In the genomic region with DNA sequence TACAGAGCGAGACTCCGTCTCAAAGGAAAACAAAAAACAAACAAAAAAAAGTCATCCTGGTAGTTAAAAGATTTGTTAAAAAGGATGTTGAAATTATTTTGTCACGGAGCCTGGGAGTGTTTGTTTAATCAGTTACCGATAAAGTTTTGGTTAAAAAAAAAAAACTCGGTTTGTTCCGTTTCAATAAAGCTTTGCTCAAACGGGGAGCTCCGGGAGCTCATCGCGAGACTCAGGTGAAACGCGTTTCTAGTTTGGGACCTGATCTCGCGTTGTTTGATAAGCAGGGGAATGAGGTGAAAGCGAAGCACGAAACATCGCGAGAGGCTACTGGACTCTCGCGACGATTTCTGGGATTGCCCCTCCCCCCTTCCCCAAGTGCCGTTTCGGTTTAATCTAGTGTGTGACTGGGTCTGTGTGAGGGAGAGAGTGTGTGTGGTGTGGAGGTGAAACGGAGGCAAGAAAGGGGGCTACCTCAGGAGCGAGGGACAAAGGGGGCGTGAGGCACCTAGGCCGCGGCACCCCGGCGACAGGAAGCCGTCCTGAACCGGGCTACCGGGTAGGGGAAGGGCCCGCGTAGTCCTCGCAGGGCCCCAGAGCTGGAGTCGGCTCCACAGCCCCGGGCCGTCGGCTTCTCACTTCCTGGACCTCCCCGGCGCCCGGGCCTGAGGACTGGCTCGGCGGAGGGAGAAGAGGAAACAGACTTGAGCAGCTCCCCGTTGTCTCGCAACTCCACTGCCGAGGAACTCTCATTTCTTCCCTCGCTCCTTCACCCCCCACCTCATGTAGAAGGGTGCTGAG, we compare ENCODE assay signal across 1 cellular context.
TF ChIP-seq lines count a peak whose summit lies in the region.

A gene (plus strand): TSS at position 374 of the 798 bp plus-strand sequence. CDS start 586 bp downstream, outside the sequence.

TF ChIP-seq in HepG2, 621 proteins besides CTCF, POLR2A, EP300 and RAD21 (continued from another document and continues in another):
- TF ChIP-seq, protein P1, sequence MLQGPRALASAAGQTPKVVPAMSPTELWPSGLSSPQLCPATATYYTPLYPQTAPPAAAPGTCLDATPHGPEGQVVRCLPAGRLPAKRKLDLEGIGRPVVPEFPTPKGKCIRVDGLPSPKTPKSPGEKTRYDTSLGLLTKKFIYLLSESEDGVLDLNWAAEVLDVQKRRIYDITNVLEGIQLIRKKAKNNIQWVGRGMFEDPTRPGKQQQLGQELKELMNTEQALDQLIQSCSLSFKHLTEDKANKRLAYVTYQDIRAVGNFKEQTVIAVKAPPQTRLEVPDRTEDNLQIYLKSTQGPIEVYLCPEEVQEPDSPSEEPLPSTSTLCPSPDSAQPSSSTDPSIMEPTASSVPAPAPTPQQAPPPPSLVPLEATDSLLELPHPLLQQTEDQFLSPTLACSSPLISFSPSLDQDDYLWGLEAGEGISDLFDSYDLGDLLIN (CRISPR knock-in tag; IDR thresholded peaks at IDR 0.05; ENCODE audit: borderline replicate concordance) = peak; percentile 71; the same call in 1 of the 2 replicates
- TF ChIP-seq CCDC6 (CRISPR knock-in tag; IDR thresholded peaks at IDR 0.05) (peak; percentile 78), ZNF235 (CRISPR knock-in tag; IDR thresholded peaks at IDR 0.05; ENCODE audit: borderline replicate concordance) (no peak), RARG (CRISPR knock-in tag; IDR thresholded peaks at IDR 0.05; ENCODE audit: low read depth) (no peak; the same call in 1 of the 2 replicates), KMT2A (CRISPR knock-in tag; IDR thresholded peaks at IDR 0.05) (peak; percentile 97), CBX1 (IDR thresholded peaks at IDR 0.05; ENCODE audit: low read depth) (peak; percentile 57), CBFB (CRISPR knock-in tag; IDR thresholded peaks at IDR 0.05) (peak; percentile 38; the same call in 1 of the 2 replicates), PHF20 (CRISPR knock-in tag; IDR thresholded peaks at IDR 0.05) (peak; percentile 85), HNF4A (CRISPR knock-in tag; IDR thresholded peaks at IDR 0.05) (no peak), ATF7 (IDR thresholded peaks at IDR 0.05) (no peak), ATF7 (CRISPR knock-in tag; IDR thresholded peaks at IDR 0.05) (0 out of 2 replicates have a peak, but pooled peaks have one; percentile 16), GPN1 (CRISPR knock-in tag; IDR thresholded peaks at IDR 0.05; ENCODE audit: borderline replicate concordance) (0 out of 2 replicates have a peak, but pooled peaks have one; percentile 47), JARID2 (CRISPR knock-in tag; IDR thresholded peaks at IDR 0.05; ENCODE audit: insufficient replicate concordance) (peak; percentile 48), DNMT3B (CRISPR knock-in tag; conservative IDR thresholded peaks at IDR 0.05) (peak; percentile 84; the same call in 1 of the 2 replicates), PCBP1 (IDR thresholded peaks at IDR 0.05; ENCODE audit: borderline replicate concordance, low read depth, low read length) (peak; percentile 94), ZNF773 (CRISPR knock-in tag; IDR thresholded peaks at IDR 0.05; ENCODE audit: borderline replicate concordance) (peak; percentile 76; the same call in 1 of the 2 replicates), ZNF776 (CRISPR knock-in tag; IDR thresholded peaks at IDR 0.05) (no peak), BHLHE40 (IDR thresholded peaks at IDR 0.05; ENCODE audit: low read length) (peak; percentile 32; the same call in 1 of the 2 replicates), ZFP36L2 (CRISPR knock-in tag; IDR thresholded peaks at IDR 0.05) (no peak), KAT8 (CRISPR knock-in tag; IDR thresholded peaks at IDR 0.05) (peak; percentile 98), NCOA2 (CRISPR knock-in tag; IDR thresholded peaks at IDR 0.05) (peak; percentile 58), ZNF781 (CRISPR knock-in tag; IDR thresholded peaks at IDR 0.05; ENCODE audit: borderline replicate concordance, not compliant biosample characterization) (no peak), SETDB1 (CRISPR knock-in tag; IDR thresholded peaks at IDR 0.05; ENCODE audit: borderline replicate concordance) (no peak), POGZ (CRISPR knock-in tag; IDR thresholded peaks at IDR 0.05) (peak; percentile 97), ZNF782 (CRISPR knock-in tag; IDR thresholded peaks at IDR 0.05; ENCODE audit: borderline replicate concordance) (no peak), ZBTB3 (CRISPR knock-in tag; IDR thresholded peaks at IDR 0.05; ENCODE audit: borderline replicate concordance, low read depth) (no peak), MEIS2 (CRISPR knock-in tag; IDR thresholded peaks at IDR 0.05) (no peak; the same call in 1 of the 2 replicates), ZNF737 (CRISPR knock-in tag; IDR thresholded peaks at IDR 0.05; ENCODE audit: borderline replicate concordance) (no peak)
- TF ChIP-seq, protein P2, sequence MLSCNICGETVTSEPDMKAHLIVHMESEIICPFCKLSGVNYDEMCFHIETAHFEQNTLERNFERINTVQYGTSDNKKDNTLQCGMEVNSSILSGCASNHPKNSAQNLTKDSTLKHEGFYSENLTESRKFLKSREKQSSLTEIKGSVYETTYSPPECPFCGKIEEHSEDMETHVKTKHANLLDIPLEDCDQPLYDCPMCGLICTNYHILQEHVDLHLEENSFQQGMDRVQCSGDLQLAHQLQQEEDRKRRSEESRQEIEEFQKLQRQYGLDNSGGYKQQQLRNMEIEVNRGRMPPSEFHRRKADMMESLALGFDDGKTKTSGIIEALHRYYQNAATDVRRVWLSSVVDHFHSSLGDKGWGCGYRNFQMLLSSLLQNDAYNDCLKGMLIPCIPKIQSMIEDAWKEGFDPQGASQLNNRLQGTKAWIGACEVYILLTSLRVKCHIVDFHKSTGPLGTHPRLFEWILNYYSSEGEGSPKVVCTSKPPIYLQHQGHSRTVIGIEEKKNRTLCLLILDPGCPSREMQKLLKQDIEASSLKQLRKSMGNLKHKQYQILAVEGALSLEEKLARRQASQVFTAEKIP (CRISPR knock-in tag; IDR thresholded peaks at IDR 0.05; ENCODE audit: borderline replicate concordance) = no peak
- TF ChIP-seq, protein P3, sequence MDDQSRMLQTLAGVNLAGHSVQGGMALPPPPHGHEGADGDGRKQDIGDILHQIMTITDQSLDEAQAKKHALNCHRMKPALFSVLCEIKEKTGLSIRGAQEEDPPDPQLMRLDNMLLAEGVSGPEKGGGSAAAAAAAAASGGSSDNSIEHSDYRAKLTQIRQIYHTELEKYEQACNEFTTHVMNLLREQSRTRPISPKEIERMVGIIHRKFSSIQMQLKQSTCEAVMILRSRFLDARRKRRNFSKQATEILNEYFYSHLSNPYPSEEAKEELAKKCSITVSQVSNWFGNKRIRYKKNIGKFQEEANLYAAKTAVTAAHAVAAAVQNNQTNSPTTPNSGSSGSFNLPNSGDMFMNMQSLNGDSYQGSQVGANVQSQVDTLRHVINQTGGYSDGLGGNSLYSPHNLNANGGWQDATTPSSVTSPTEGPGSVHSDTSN (CRISPR knock-in tag; IDR thresholded peaks at IDR 0.05; ENCODE audit: borderline replicate concordance) = peak; percentile 45; the same call in 1 of the 2 replicates
- TF ChIP-seq, protein P4, sequence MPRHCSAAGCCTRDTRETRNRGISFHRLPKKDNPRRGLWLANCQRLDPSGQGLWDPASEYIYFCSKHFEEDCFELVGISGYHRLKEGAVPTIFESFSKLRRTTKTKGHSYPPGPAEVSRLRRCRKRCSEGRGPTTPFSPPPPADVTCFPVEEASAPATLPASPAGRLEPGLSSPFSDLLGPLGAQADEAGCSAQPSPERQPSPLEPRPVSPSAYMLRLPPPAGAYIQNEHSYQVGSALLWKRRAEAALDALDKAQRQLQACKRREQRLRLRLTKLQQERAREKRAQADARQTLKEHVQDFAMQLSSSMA (CRISPR knock-in tag; IDR thresholded peaks at IDR 0.05) = 0 out of 2 replicates have a peak, but pooled peaks have one; percentile 65
- TF ChIP-seq, protein P5, sequence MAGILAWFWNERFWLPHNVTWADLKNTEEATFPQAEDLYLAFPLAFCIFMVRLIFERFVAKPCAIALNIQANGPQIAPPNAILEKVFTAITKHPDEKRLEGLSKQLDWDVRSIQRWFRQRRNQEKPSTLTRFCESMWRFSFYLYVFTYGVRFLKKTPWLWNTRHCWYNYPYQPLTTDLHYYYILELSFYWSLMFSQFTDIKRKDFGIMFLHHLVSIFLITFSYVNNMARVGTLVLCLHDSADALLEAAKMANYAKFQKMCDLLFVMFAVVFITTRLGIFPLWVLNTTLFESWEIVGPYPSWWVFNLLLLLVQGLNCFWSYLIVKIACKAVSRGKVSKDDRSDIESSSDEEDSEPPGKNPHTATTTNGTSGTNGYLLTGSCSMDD (CRISPR knock-in tag; IDR thresholded peaks at IDR 0.05) = 0 out of 2 replicates have a peak, but pooled peaks have one; percentile 55
- TF ChIP-seq, protein P6, sequence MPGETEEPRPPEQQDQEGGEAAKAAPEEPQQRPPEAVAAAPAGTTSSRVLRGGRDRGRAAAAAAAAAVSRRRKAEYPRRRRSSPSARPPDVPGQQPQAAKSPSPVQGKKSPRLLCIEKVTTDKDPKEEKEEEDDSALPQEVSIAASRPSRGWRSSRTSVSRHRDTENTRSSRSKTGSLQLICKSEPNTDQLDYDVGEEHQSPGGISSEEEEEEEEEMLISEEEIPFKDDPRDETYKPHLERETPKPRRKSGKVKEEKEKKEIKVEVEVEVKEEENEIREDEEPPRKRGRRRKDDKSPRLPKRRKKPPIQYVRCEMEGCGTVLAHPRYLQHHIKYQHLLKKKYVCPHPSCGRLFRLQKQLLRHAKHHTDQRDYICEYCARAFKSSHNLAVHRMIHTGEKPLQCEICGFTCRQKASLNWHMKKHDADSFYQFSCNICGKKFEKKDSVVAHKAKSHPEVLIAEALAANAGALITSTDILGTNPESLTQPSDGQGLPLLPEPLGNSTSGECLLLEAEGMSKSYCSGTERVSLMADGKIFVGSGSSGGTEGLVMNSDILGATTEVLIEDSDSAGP (CRISPR knock-in tag; IDR thresholded peaks at IDR 0.05; ENCODE audit: borderline replicate concordance) = peak; percentile 77
- TF ChIP-seq, protein P7, sequence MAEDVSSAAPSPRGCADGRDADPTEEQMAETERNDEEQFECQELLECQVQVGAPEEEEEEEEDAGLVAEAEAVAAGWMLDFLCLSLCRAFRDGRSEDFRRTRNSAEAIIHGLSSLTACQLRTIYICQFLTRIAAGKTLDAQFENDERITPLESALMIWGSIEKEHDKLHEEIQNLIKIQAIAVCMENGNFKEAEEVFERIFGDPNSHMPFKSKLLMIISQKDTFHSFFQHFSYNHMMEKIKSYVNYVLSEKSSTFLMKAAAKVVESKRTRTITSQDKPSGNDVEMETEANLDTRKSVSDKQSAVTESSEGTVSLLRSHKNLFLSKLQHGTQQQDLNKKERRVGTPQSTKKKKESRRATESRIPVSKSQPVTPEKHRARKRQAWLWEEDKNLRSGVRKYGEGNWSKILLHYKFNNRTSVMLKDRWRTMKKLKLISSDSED (CRISPR knock-in tag; IDR thresholded peaks at IDR 0.05) = 0 out of 2 replicates have a peak, but pooled peaks have one; percentile 39
- TF ChIP-seq, protein P8, sequence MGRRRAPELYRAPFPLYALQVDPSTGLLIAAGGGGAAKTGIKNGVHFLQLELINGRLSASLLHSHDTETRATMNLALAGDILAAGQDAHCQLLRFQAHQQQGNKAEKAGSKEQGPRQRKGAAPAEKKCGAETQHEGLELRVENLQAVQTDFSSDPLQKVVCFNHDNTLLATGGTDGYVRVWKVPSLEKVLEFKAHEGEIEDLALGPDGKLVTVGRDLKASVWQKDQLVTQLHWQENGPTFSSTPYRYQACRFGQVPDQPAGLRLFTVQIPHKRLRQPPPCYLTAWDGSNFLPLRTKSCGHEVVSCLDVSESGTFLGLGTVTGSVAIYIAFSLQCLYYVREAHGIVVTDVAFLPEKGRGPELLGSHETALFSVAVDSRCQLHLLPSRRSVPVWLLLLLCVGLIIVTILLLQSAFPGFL (CRISPR knock-in tag; IDR thresholded peaks at IDR 0.05) = no peak
- TF ChIP-seq, protein P9, sequence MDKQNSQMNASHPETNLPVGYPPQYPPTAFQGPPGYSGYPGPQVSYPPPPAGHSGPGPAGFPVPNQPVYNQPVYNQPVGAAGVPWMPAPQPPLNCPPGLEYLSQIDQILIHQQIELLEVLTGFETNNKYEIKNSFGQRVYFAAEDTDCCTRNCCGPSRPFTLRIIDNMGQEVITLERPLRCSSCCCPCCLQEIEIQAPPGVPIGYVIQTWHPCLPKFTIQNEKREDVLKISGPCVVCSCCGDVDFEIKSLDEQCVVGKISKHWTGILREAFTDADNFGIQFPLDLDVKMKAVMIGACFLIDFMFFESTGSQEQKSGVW (CRISPR knock-in tag; IDR thresholded peaks at IDR 0.05; ENCODE audit: borderline replicate concordance) = no peak
- TF ChIP-seq, protein P10, sequence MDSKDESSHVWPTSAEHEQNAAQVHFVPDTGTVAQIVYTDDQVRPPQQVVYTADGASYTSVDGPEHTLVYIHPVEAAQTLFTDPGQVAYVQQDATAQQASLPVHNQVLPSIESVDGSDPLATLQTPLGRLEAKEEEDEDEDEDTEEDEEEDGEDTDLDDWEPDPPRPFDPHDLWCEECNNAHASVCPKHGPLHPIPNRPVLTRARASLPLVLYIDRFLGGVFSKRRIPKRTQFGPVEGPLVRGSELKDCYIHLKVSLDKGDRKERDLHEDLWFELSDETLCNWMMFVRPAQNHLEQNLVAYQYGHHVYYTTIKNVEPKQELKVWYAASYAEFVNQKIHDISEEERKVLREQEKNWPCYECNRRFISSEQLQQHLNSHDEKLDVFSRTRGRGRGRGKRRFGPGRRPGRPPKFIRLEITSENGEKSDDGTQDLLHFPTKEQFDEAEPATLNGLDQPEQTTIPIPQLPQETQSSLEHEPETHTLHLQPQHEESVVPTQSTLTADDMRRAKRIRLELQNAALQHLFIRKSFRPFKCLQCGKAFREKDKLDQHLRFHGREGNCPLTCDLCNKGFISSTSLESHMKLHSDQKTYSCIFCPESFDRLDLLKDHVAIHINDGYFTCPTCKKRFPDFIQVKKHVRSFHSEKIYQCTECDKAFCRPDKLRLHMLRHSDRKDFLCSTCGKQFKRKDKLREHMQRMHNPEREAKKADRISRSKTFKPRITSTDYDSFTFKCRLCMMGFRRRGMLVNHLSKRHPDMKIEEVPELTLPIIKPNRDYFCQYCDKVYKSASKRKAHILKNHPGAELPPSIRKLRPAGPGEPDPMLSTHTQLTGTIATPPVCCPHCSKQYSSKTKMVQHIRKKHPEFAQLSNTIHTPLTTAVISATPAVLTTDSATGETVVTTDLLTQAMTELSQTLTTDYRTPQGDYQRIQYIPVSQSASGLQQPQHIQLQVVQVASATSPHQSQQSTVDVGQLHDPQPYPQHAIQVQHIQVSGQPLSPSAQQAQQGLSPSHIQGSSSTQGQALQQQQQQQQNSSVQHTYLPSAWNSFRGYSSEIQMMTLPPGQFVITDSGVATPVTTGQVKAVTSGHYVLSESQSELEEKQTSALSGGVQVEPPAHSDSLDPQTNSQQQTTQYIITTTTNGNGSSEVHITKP (CRISPR knock-in tag; IDR thresholded peaks at IDR 0.05; ENCODE audit: low read depth) = no peak
- TF ChIP-seq, protein P11, sequence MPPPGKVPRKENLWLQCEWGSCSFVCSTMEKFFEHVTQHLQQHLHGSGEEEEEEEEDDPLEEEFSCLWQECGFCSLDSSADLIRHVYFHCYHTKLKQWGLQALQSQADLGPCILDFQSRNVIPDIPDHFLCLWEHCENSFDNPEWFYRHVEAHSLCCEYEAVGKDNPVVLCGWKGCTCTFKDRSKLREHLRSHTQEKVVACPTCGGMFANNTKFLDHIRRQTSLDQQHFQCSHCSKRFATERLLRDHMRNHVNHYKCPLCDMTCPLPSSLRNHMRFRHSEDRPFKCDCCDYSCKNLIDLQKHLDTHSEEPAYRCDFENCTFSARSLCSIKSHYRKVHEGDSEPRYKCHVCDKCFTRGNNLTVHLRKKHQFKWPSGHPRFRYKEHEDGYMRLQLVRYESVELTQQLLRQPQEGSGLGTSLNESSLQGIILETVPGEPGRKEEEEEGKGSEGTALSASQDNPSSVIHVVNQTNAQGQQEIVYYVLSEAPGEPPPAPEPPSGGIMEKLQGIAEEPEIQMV (CRISPR knock-in tag; IDR thresholded peaks at IDR 0.05; ENCODE audit: low read depth) = no peak
